ENCODE assay signal across 1 cellular context in the genomic region with DNA sequence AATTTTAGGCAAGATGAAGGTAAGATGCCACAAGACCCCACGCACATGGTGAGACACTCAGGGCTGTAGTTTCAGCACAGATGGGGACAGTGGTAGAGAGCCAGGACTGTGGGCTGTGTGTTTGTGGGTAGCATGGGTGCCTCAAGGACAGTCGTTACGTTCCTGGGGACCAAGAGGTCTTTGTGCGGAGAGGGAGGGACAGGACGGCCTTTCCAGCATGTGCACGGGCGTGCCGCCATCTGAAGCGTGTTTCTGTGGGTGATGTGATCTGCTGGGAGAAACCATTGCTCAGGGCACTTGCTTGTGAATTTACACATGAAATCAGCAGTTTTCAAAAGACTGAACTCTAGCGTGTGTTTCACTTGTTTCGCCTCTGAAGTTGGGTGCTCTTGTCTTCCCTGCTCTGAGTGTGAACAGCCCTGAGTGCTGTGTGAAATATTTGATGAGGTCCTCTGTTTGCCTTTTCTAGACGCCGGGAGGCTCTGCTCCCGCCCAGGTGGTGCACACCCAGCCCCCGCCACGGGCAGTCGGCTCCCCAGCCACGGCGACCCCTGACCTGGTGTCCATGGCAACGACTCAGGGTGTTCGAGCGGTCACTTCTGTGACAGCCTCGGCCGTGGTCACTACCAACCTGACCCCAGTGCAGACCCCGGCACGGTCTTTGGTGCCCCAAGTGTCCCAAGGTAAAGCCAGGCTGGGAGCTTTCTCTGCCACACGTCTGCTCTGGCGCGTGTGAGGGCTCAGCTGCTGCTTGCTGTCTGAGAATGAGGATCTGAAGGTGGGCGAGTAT.
TF ChIP-seq lines count a peak whose summit lies in the region.

No MANE protein-coding gene starts in this region.

TF ChIP-seq in HepG2, 621 proteins besides CTCF, POLR2A, EP300 and RAD21 (continued from another document):
- TF ChIP-seq, protein P1, sequence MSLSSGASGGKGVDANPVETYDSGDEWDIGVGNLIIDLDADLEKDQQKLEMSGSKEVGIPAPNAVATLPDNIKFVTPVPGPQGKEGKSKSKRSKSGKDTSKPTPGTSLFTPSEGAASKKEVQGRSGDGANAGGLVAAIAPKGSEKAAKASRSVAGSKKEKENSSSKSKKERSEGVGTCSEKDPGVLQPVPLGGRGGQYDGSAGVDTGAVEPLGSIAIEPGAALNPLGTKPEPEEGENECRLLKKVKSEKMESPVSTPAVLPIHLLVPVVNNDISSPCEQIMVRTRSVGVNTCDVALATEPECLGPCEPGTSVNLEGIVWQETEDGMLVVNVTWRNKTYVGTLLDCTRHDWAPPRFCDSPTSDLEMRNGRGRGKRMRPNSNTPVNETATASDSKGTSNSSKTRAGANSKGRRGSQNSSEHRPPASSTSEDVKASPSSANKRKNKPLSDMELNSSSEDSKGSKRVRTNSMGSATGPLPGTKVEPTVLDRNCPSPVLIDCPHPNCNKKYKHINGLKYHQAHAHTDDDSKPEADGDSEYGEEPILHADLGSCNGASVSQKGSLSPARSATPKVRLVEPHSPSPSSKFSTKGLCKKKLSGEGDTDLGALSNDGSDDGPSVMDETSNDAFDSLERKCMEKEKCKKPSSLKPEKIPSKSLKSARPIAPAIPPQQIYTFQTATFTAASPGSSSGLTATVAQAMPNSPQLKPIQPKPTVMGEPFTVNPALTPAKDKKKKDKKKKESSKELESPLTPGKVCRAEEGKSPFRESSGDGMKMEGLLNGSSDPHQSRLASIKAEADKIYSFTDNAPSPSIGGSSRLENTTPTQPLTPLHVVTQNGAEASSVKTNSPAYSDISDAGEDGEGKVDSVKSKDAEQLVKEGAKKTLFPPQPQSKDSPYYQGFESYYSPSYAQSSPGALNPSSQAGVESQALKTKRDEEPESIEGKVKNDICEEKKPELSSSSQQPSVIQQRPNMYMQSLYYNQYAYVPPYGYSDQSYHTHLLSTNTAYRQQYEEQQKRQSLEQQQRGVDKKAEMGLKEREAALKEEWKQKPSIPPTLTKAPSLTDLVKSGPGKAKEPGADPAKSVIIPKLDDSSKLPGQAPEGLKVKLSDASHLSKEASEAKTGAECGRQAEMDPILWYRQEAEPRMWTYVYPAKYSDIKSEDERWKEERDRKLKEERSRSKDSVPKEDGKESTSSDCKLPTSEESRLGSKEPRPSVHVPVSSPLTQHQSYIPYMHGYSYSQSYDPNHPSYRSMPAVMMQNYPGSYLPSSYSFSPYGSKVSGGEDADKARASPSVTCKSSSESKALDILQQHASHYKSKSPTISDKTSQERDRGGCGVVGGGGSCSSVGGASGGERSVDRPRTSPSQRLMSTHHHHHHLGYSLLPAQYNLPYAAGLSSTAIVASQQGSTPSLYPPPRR (CRISPR knock-in tag; IDR thresholded peaks at IDR 0.05; ENCODE audit: borderline replicate concordance) = no peak
